ENCODE assay signal across 8 cellular contexts in the genomic region with DNA sequence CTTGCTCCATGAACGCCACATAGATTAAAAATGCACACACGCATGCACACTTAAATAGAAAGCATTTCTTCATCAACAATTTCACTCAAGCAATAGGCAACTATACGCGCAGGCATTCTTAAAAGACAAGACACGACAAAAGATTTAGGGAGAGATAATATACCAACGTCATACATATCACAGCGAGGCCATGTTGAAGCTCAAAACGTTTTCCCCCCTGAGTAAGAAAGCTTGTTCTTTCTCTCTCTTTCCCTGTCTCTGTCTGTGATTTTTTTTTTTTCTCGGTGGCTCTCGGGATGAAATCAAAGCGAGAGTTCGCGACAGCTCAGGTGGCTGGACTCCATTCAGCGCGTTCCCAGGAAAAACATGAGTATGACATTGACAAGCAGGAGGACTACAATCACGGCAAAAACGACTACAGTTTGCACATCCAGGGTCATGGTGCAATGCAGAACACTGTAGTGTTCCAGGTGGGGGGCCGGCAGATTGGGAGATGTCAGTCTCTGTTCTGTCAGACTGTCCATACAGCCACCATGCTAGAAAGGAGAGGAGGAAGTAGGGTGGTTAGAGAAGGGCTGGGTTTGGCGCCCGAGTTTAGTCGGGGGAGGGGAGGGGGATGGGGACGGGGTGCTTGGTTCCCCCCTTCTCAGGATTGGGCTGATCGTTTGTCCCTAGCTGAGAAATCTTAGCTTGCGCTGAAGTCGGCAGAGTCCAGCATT. TPM values are rescaled to one million over a fixed set of nuclear protein-coding genes. Genes with fewer than 3 reads are reported as not detected.
DNase-seq lines count a peak whose midpoint lies in the region; ATAC-seq, FAIRE-seq and TF ChIP-seq lines count a peak whose summit lies in the region.

No MANE protein-coding gene starts in this region.

- intact Hi-C loops in CD4-positive, alpha-beta T cell (cut with DNase I, micrococcal nuclease), result loop anchor here (2.0 to 10.0 kb wide), 3 partner anchors 192 to 1781 kb away; partner anchors contain the start of gene LAS1L (in 2 of the 2)
- intact Hi-C loops in activated CD4-positive, alpha-beta T cell treated with anti-CD3 and anti-CD28 coated beads, Interleukin-2, amount 10 ng/mL, durations not matched to agents 24 days and 14 days (cut with micrococcal nuclease), result loop anchor here (10.0 kb wide), 1 partner anchor 189 kb away; no protein-coding TSS in a partner anchor

- H3K9me3 ChIP-seq in CD4-positive, alpha-beta T cell (ENCODE audit: control insufficient read depth, low read length), result no peaks in the 10 kb centered on the region
- H3K9me3 ChIP-seq in neural progenitor cell (ENCODE audit: low read depth), result no peaks in the 10 kb centered on the region

- H3K9ac ChIP-seq in KMS-11 (peak overlapping the region; percentile 90), neural progenitor cell (peak overlapping the region; percentile 52)

- H3K79me2 ChIP-seq in KMS-11 (ENCODE audit: insufficient read depth, low read depth) (peaks cover 27% of the 10 kb centered on the region), neural progenitor cell (ENCODE audit: low read depth) (peaks cover 60% of the 10 kb centered on the region)

- H3K4me1 ChIP-seq in KMS-11 (ENCODE audit: low read depth, poor library complexity, severe bottlenecking), result peaks cover 40% of the 10 kb centered on the region
- H3K4me1 ChIP-seq in neural progenitor cell, result peaks cover 19% of the 10 kb centered on the region

- DNase-seq in CD4-positive, alpha-beta T cell, result peak in 9 of 10 experiments; percentile 2 to 35 (median 19)
- DNase-seq in activated CD4-positive, alpha-beta T cell treated with anti-CD3 and anti-CD28 coated beads, Interleukin-2, amount 10 ng/mL, durations not matched to agents 24 days and 14 days, result peak; percentile 69
- DNase-seq in erythroblast (lab: John Stamatoyannopoulos, UW) (peak; percentile 29 to 31), neural progenitor cell (ENCODE audit: low spot score) (no peak), GOT3 (lab: John Stamatoyannopoulos, UW) (no peak), H54 (ENCODE audit: insufficient read length, low spot score) (no peak)

- peak overlapping the region; percentile 72 for H3K4me2 ChIP-seq in KMS-11
- peak overlapping the region; percentile 89 for H3K4me2 ChIP-seq in neural progenitor cell

- ATAC-seq in CD4-positive, alpha-beta T cell (ENCODE audit: poor library complexity), result peak; percentile 45
- peak; percentile 32 for ATAC-seq in GM21390 (IDR thresholded peaks at IDR 0.05; ENCODE audit: unreplicated experiment)

- H3K36me3 ChIP-seq in KMS-11 (ENCODE audit: insufficient read depth) (no peaks in the 10 kb centered on the region), neural progenitor cell (no peaks in the 10 kb centered on the region)

- H4K20me1 ChIP-seq in KMS-11 (ENCODE audit: insufficient read depth) (no peaks in the 10 kb centered on the region), neural progenitor cell (ENCODE audit: low read depth) (peaks cover 5% of the 10 kb centered on the region)

- no peaks in the 10 kb centered on the region for H3K27me3 Mint-ChIP-seq in CD4-positive, alpha-beta T cell
- no peaks in the 10 kb centered on the region for H3K27me3 Mint-ChIP-seq in activated CD4-positive, alpha-beta T cell treated with anti-CD3 and anti-CD28 coated beads, Interleukin-2, amount 10 ng/mL, durations not matched to agents 24 days and 14 days
- no peaks in the 10 kb centered on the region for H3K27me3 Mint-ChIP-seq in neural progenitor cell (ENCODE audit: insufficient read depth, low read depth)

- H3K27ac ChIP-seq in CD4-positive, alpha-beta T cell (ENCODE audit: low read depth, low read length), result peak overlapping the region; percentile 70
- H3K27ac ChIP-seq in KMS-11 (peak overlapping the region; percentile 85), neural progenitor cell (peak overlapping the region; percentile 94)

- CTCF ChIA-PET in CD4-positive, alpha-beta T cell (lab: Charles Lee), result no interaction called here

- peaks cover 11% of the 10 kb centered on the region for H3K36me3 Mint-ChIP-seq in CD4-positive, alpha-beta T cell (ENCODE audit: low read depth)
- peaks cover 4% of the 10 kb centered on the region for H3K36me3 Mint-ChIP-seq in activated CD4-positive, alpha-beta T cell treated with anti-CD3 and anti-CD28 coated beads, Interleukin-2, amount 10 ng/mL, durations not matched to agents 24 days and 14 days (ENCODE audit: low read depth)
- H3K36me3 Mint-ChIP-seq in neural progenitor cell, result no peaks in the 10 kb centered on the region

- H3F3A ChIP-seq in neural progenitor cell (ENCODE audit: low read depth), result peaks cover 17% of the 10 kb centered on the region

- H3K4me3 Mint-ChIP-seq in CD4-positive, alpha-beta T cell, result peak overlapping the region; percentile 99
- peak overlapping the region; percentile 99 for H3K4me3 Mint-ChIP-seq in activated CD4-positive, alpha-beta T cell treated with anti-CD3 and anti-CD28 coated beads, Interleukin-2, amount 10 ng/mL, durations not matched to agents 24 days and 14 days
- H3K4me3 Mint-ChIP-seq in neural progenitor cell, result peak overlapping the region; percentile 92

- peaks cover 34% of the 10 kb centered on the region for H3K4me1 Mint-ChIP-seq in CD4-positive, alpha-beta T cell (ENCODE audit: low read depth)
- H3K4me1 Mint-ChIP-seq in activated CD4-positive, alpha-beta T cell treated with anti-CD3 and anti-CD28 coated beads, Interleukin-2, amount 10 ng/mL, durations not matched to agents 24 days and 14 days, result peaks cover 38% of the 10 kb centered on the region
- peaks cover 36% of the 10 kb centered on the region for H3K4me1 Mint-ChIP-seq in neural progenitor cell

- no peak for FAIRE-seq in H54 (lab: Jason Lieb, UNC)

- H3K27ac Mint-ChIP-seq in CD4-positive, alpha-beta T cell, result peak overlapping the region; percentile 97
- H3K27ac Mint-ChIP-seq in activated CD4-positive, alpha-beta T cell treated with anti-CD3 and anti-CD28 coated beads, Interleukin-2, amount 10 ng/mL, durations not matched to agents 24 days and 14 days, result peak overlapping the region; percentile 99
- H3K27ac Mint-ChIP-seq in neural progenitor cell, result peak overlapping the region; percentile 84

- H3K4me3 ChIP-seq in KMS-11 (IDR thresholded peaks at IDR 0.05; ENCODE audit: insufficient read depth, low read depth, low read length) (peak overlapping the region; percentile 30), neural progenitor cell (peak overlapping the region; percentile 77)

- H3K27me3 ChIP-seq in CD4-positive, alpha-beta T cell (ENCODE audit: control insufficient read depth, insufficient read depth, low read length), result no peaks in the 10 kb centered on the region
- H3K27me3 ChIP-seq in KMS-11 (ENCODE audit: insufficient read depth, low read depth) (no peaks in the 10 kb centered on the region), neural progenitor cell (no peaks in the 10 kb centered on the region)

- H2AFZ ChIP-seq in KMS-11 (ENCODE audit: low read depth) (peak overlapping the region; percentile 36), neural progenitor cell (replicated peaks) (no peak overlapping the region)

- TF ChIP-seq CTCF in CD4-positive, alpha-beta T cell (IDR thresholded peaks at IDR 0.05), result no peak
- no peak for TF ChIP-seq CTCF in KMS-11 (conservative IDR thresholded peaks at IDR 0.05; ENCODE audit: low read depth, low read length)
- no peak for TF ChIP-seq CTCF in neural progenitor cell (IDR thresholded peaks at IDR 0.05)

- TF ChIP-seq POLR2A in erythroblast (IDR thresholded peaks at IDR 0.05; ENCODE audit: low read length) (no peak), H54 (IDR thresholded peaks at IDR 0.05; ENCODE audit: low read depth, low read length) (no peak)

- POLR2A ChIA-PET in CD4-positive, alpha-beta T cell (lab: Charles Lee), result interaction anchor here (0.6 to 2.0 kb wide), 6 partner anchors 9 to 1374 kb away, joined by 3 to 18 read pairs (median 6); partner anchors contain the start of gene AMER1

- no peaks in the 10 kb centered on the region for H3K9me3 Mint-ChIP-seq in CD4-positive, alpha-beta T cell
- peaks cover 7% of the 10 kb centered on the region for H3K9me3 Mint-ChIP-seq in activated CD4-positive, alpha-beta T cell treated with anti-CD3 and anti-CD28 coated beads, Interleukin-2, amount 10 ng/mL, durations not matched to agents 24 days and 14 days
- H3K9me3 Mint-ChIP-seq in neural progenitor cell, result peaks cover 3% of the 10 kb centered on the region

RNA-seq across cellular contexts. Expression of gene ARHGEF9, which starts 30.7 kb away (rescaled TPM):
- total RNA-seq in CD4-positive, alpha-beta T cell, result 10 to 100 TPM; 19.1 to 19.5 TPM
- total RNA-seq in activated CD4-positive, alpha-beta T cell treated with anti-CD3 and anti-CD28 coated beads, Interleukin-2, amount 10 ng/mL, durations not matched to agents 24 days and 14 days, result 16.7 and 18.9 TPM in 2 replicates
- 49.7 and 53.0 TPM in 2 replicates for total RNA-seq in neural progenitor cell (ENCODE audit: low replicate concordance)

Comparison
In these comparisons a context has a peak if more than half of its experiments do, and no peak if none do; other contexts are left out.
1. DNase-seq: peak in CD4-positive, alpha-beta T cell (9 of 10), activated CD4-positive, alpha-beta T cell treated with anti-CD3 and anti-CD28 coated beads, Interleukin-2, amount 10 ng/mL, durations not matched to agents 24 days and 14 days (single experiment) and erythroblast (2 of 2); none in neural progenitor cell (single experiment), GOT3 (single experiment) and H54 (single experiment).
2. Peak in every context shown above with its lines, with median percentiles within 50 percentile points of each other: H3K27ac ChIP-seq, H3K27ac Mint-ChIP-seq and H3K4me3 Mint-ChIP-seq.